Comparison of ENCODE assay signal across 8 cellular contexts in genomic region chr3:52153389-52154096, GRCh38. TPM values are rescaled to one million over a fixed set of nuclear protein-coding genes. Genes with fewer than 3 reads are reported as not detected.
DNase-seq lines count a peak whose midpoint lies in the region; ATAC-seq, FAIRE-seq and TF ChIP-seq lines count a peak whose summit lies in the region.

No MANE protein-coding gene starts in this region.

- H3K9me3 Mint-ChIP-seq in activated CD4-positive, alpha-beta T cell treated with anti-CD3 and anti-CD28 coated beads, Interleukin-2, amount 10 ng/mL, durations not matched to agents 24 days and 14 days = no peaks in the 10 kb centered on the region

- H3K9me1 ChIP-seq in K562 (ENCODE audit: control insufficient read depth, insufficient read depth, low read length) = no peaks in the 10 kb centered on the region

- H3K27ac ChIP-seq in K562 (ENCODE audit: extremely low read depth, low read depth, low read length) (peak overlapping the region; percentile 69), thymus (ENCODE audit: low read depth) (peak overlapping the region; percentile 89)

- peaks cover 24% of the 10 kb centered on the region; the same call in 2 of the 3 replicates for H3K36me3 ChIP-seq in K562 (ENCODE audit: control insufficient read depth, insufficient read depth, low read length)
- peaks cover 5% of the 10 kb centered on the region for H3K36me3 ChIP-seq in thymus (ENCODE audit: control insufficient read depth, insufficient read depth)

- no peak for TF ChIP-seq POLR2A in K562 (conservative IDR thresholded peaks at IDR 0.05)

- intact Hi-C loops in activated CD4-positive, alpha-beta T cell treated with anti-CD3 and anti-CD28 coated beads, Interleukin-2, amount 10 ng/mL, durations not matched to agents 24 days and 14 days (cut with micrococcal nuclease) = loop anchor here (1.0 kb wide), 4 partner anchors 45 to 211 kb away; partner anchors contain the start of genes ALAS1, PARP3 and RPL29
- intact Hi-C loops in K562 (cut with micrococcal nuclease) = loop anchor here (2.0 kb wide), 1 partner anchor 45 kb away; the partner anchor contains the start of gene ALAS1

- peaks cover 10% of the 10 kb centered on the region for H3K36me3 Mint-ChIP-seq in activated CD4-positive, alpha-beta T cell treated with anti-CD3 and anti-CD28 coated beads, Interleukin-2, amount 10 ng/mL, durations not matched to agents 24 days and 14 days (ENCODE audit: low read depth)

- H3K27me3 ChIP-seq in K562 (ENCODE audit: control insufficient read depth in 2 of 2, insufficient read depth in 2 of 2, low read length in 2 of 2) (no peaks in the 10 kb centered on the region), thymus (ENCODE audit: control insufficient read depth, insufficient read depth) (no peaks in the 10 kb centered on the region)

- no peak for TF ChIP-seq EP300 in K562 (IDR thresholded peaks at IDR 0.05; ENCODE audit: low read length)

- H3K4me2 ChIP-seq in K562 (ENCODE audit: insufficient read depth, low read length) = peak overlapping the region; percentile 95

- in situ Hi-C loops in K562 (cut with MboI) = no loop called here

- no TSS peak for BruUV-seq in K562 (replicated peaks; lab: Mats Ljungman, UMichigan)

- 2% methylated on average over 15 of the region's 18 CpGs for WGBS in K562 (ENCODE audit: insufficient coverage, low coverage, missing lambda C conversion rate)
- WGBS in thymus = 33% methylated on average over 18 of the region's 18 CpGs

- TF ChIP-seq RAD21 in K562 (CRISPR knock-in tag; conservative IDR thresholded peaks at IDR 0.05 in 1 of 2, IDR thresholded peaks at IDR 0.05 in 1 of 2) = no peak; a peak in 1 of 4 replicates

- no peaks in the 10 kb centered on the region for H3K27me3 Mint-ChIP-seq in activated CD4-positive, alpha-beta T cell treated with anti-CD3 and anti-CD28 coated beads, Interleukin-2, amount 10 ng/mL, durations not matched to agents 24 days and 14 days

- TF ChIP-seq CTCF in K562 (IDR thresholded peaks at IDR 0.05 in 2 of 3, conservative IDR thresholded peaks at IDR 0.05 in 1 of 3; ENCODE audit: insufficient read depth in 2 of 3, low read depth in 1 of 3, low read length in 3 of 3) = peak; percentile 23 to 31 (median 31); a peak in 3 of 6 replicates

- H2AFZ ChIP-seq in K562 (ENCODE audit: low read depth, low read length) = peak overlapping the region; percentile 94

- peaks cover 20% of the 10 kb centered on the region for H3K4me1 Mint-ChIP-seq in activated CD4-positive, alpha-beta T cell treated with anti-CD3 and anti-CD28 coated beads, Interleukin-2, amount 10 ng/mL, durations not matched to agents 24 days and 14 days

- H3K9ac ChIP-seq in K562 (ENCODE audit: insufficient read depth in 1 of 2, low read depth in 2 of 2, low read length in 2 of 2) = peak overlapping the region; percentile 90 to 96

- peak; percentile 72 for DNase-seq in activated CD4-positive, alpha-beta T cell treated with anti-CD3 and anti-CD28 coated beads, Interleukin-2, amount 10 ng/mL, durations not matched to agents 24 days and 14 days
- DNase-seq in activated CD4-positive, alpha-beta T cell treated with anti-CD3 and anti-CD28 coated beads, Interleukin-2, amount 50 U/mL, for 4 hours = no peak
- peak; percentile 86 for DNase-seq in NCI-H69 (lab: John Stamatoyannopoulos, UW)
- peak; percentile 34 to 61 (median 44) for DNase-seq in K562 (ENCODE audit: extremely low read depth in 1 of 4, low spot score in 3 of 4)
- peak; percentile 58 for DNase-seq in kidney tubule cell (ENCODE audit: low spot score)

- H3K4me3 ChIP-seq in K562 (peak overlapping the region; percentile 95), thymus (ENCODE audit: low read length) (peak overlapping the region; percentile 60)

- H3K4me3 Mint-ChIP-seq in activated CD4-positive, alpha-beta T cell treated with anti-CD3 and anti-CD28 coated beads, Interleukin-2, amount 10 ng/mL, durations not matched to agents 24 days and 14 days = peak overlapping the region; percentile 92

- POLR2A ChIA-PET in K562 (lab: Yijun Ruan, JAX) = interaction anchor here (0.6 to 2.0 kb wide), 9 partner anchors 18 to 172 kb away, joined by 3 to 7 read pairs (median 3); partner anchors contain the start of gene RPL29

- FAIRE-seq in K562 (lab: Jason Lieb, UNC) = peak; percentile 81

- CTCF ChIA-PET in K562 (lab: Yijun Ruan, JAX; ENCODE audit: low intra/inter-chr PET ratio) = interaction anchor here (0.6 kb wide), 1 partner anchor 45 kb away, joined by 3 read pairs; no protein-coding TSS in a partner anchor

- ATAC-seq in HG03060 (IDR thresholded peaks at IDR 0.05; ENCODE audit: low read depth, unreplicated experiment) (peak; percentile 6), K562 (peak; percentile 76), HG03025 (IDR thresholded peaks at IDR 0.05; ENCODE audit: low FRiP score, unreplicated experiment) (no peak)

- peaks cover 10 to 11% of the 10 kb centered on the region in 2 experiments; a peak in 4 of 5 replicates for H3K4me1 ChIP-seq in K562 (replicated peaks in 1 of 2; ENCODE audit: control insufficient read depth in 2 of 2, insufficient read depth in 2 of 2, low read length in 2 of 2)
- H3K4me1 ChIP-seq in thymus (ENCODE audit: control insufficient read depth, insufficient read depth, low read length) = peaks cover 10% of the 10 kb centered on the region

- no peaks in the 10 kb centered on the region for H4K20me1 ChIP-seq in K562 (replicated peaks; ENCODE audit: control insufficient read depth, insufficient read depth, low read length)

- no peaks in the 10 kb centered on the region for H3K9me3 ChIP-seq in K562 (replicated peaks; ENCODE audit: control insufficient read depth, insufficient read depth, low read depth, low read length)
- H3K9me3 ChIP-seq in thymus (ENCODE audit: control insufficient read depth) = no peaks in the 10 kb centered on the region

- H3K79me2 ChIP-seq in K562 (ENCODE audit: control insufficient read depth, insufficient read depth, low read length) = peaks cover 18% of the 10 kb centered on the region

- H3K27ac Mint-ChIP-seq in activated CD4-positive, alpha-beta T cell treated with anti-CD3 and anti-CD28 coated beads, Interleukin-2, amount 10 ng/mL, durations not matched to agents 24 days and 14 days = peak overlapping the region; percentile 97

TF ChIP-seq in K562, 482 proteins besides CTCF, POLR2A, EP300 and RAD21 (continues in another document):
- TF ChIP-seq NFRKB (IDR thresholded peaks at IDR 0.05; ENCODE audit: low read depth) (no peak), SUPT5H (IDR thresholded peaks at IDR 0.05) (no peak), LARP7 (IDR thresholded peaks at IDR 0.05) (no peak), HLTF (IDR thresholded peaks at IDR 0.05) (no peak), BRF1 (IDR thresholded peaks at IDR 0.05; ENCODE audit: borderline replicate concordance, extremely low read depth, insufficient read length) (no peak), RBM15 (IDR thresholded peaks at IDR 0.05; ENCODE audit: insufficient read depth, low read length) (no peak), NUFIP1 (IDR thresholded peaks at IDR 0.05; ENCODE audit: partially characterized antibody) (no peak)

RNA-seq across cellular contexts. Expression of gene POC1A, which starts 0.7 kb away (rescaled TPM):
- 23.2 and 24.1 TPM in 2 replicates for total RNA-seq in activated CD4-positive, alpha-beta T cell treated with anti-CD3 and anti-CD28 coated beads, Interleukin-2, amount 10 ng/mL, durations not matched to agents 24 days and 14 days
- 17.1 and 37.8 TPM in 2 replicates for total RNA-seq in K562 (2011; cell fraction: chromatin; rRNA removed; ENCODE audit: low replicate concordance)
- 20.3 and 28.8 TPM in 2 replicates for total RNA-seq in K562 (2011; cell fraction: nucleolus; rRNA removed)
- 15.6 and 16.6 TPM in 2 replicates for total RNA-seq in K562 (2011; cell fraction: nucleoplasm; rRNA removed)
- total RNA-seq in K562 (2014; rRNA removed) = 16.0 and 19.6 TPM in 2 replicates
- total RNA-seq in K562 (2014; rRNA removed; fragmentation: Illumina TruSeq; extraction: Trizol) = 7.5 and 8.5 TPM in 2 replicates
- 9.5 and 11.3 TPM in 2 replicates for total RNA-seq in K562 (2015; rRNA removed; fragmentation: Illumina TruSeq; extraction: Trizol)
- 15.9 and 17.4 TPM in 2 replicates for total RNA-seq in K562 (2021)
- 15.2 and 16.6 TPM in 2 replicates for polyA plus RNA-seq in K562 (2011; rRNA removed)
- polyA plus RNA-seq in K562 (2011; cell fraction: cytosol; rRNA removed) = 17.6 and 22.5 TPM in 2 replicates
- 16.6 and 21.0 TPM in 2 replicates for polyA plus RNA-seq in K562 (2011; cell fraction: nucleus; rRNA removed)
- polyA plus RNA-seq in K562 (2012) = 15.6 and 25.7 TPM in 2 replicates
- polyA plus RNA-seq in K562 (2014; fragmentation: Illumina TruSeq; extraction: Trizol) = 17.5 and 19.6 TPM in 2 replicates
- 1 to 10 TPM; 7.2 to 9.4 TPM for polyA plus RNA-seq in K562 (2014; fragmentation: Nextera tagmentation; extraction: Ambion mirVana)
- polyA plus RNA-seq in K562 (2014; rRNA removed) = 12.1 and 17.3 TPM in 2 replicates
- 10.6 and 17.7 TPM in 2 replicates for polyA minus RNA-seq in K562 (2011; rRNA and poly(A)+ RNA removed)
- 8.0 and 12.1 TPM in 2 replicates for polyA minus RNA-seq in K562 (2011; cell fraction: cytosol; rRNA and poly(A)+ RNA removed)
- 12.7 and 14.3 TPM in 2 replicates for polyA minus RNA-seq in K562 (2011; cell fraction: nucleus; rRNA and poly(A)+ RNA removed)
- polyA plus RNA-seq in thymus = 2.6 TPM

RNA-seq across cellular contexts. Expression of gene ALAS1, which starts 44.4 kb away (rescaled TPM):
- total RNA-seq in activated CD4-positive, alpha-beta T cell treated with anti-CD3 and anti-CD28 coated beads, Interleukin-2, amount 10 ng/mL, durations not matched to agents 24 days and 14 days = 115 and 118 TPM in 2 replicates
- total RNA-seq in K562 (2011; cell fraction: chromatin; rRNA removed; ENCODE audit: low replicate concordance) = 14.5 and 27.2 TPM in 2 replicates
- total RNA-seq in K562 (2011; cell fraction: nucleolus; rRNA removed) = 14.3 and 26.5 TPM in 2 replicates
- total RNA-seq in K562 (2011; cell fraction: nucleoplasm; rRNA removed) = 13.9 and 14.0 TPM in 2 replicates
- total RNA-seq in K562 (2014; rRNA removed) (21.8 and 27.3 TPM in 2 replicates), K562 (2014; rRNA removed; fragmentation: Illumina TruSeq; extraction: Trizol) (22.7 and 23.8 TPM in 2 replicates), K562 (2015; rRNA removed; fragmentation: Illumina TruSeq; extraction: Trizol) (34.5 and 36.8 TPM in 2 replicates), K562 (2021) (24.3 and 27.6 TPM in 2 replicates)
- polyA plus RNA-seq in K562 (2011; rRNA removed) (30.4 and 34.4 TPM in 2 replicates), K562 (2014; fragmentation: Illumina TruSeq; extraction: Trizol) (39.2 and 41.6 TPM in 2 replicates), K562 (2014; fragmentation: Nextera tagmentation; extraction: Ambion mirVana) (10 to 100 TPM; 37.8 to 49.5 TPM), K562 (2014; rRNA removed) (21.4 and 24.4 TPM in 2 replicates), thymus (22.8 TPM)
- 35.6 and 59.5 TPM in 2 replicates for polyA plus RNA-seq in K562 (2011; cell fraction: cytosol; rRNA removed)
- polyA plus RNA-seq in K562 (2011; cell fraction: nucleus; rRNA removed) = 26.6 and 46.7 TPM in 2 replicates
- 28.0 and 35.8 TPM in 2 replicates for polyA plus RNA-seq in K562 (2012)
- polyA minus RNA-seq in K562 (2011; rRNA and poly(A)+ RNA removed) = 21.4 and 27.1 TPM in 2 replicates
- polyA minus RNA-seq in K562 (2011; cell fraction: cytosol; rRNA and poly(A)+ RNA removed) = 20.3 and 25.5 TPM in 2 replicates
- 9.0 and 9.6 TPM in 2 replicates for polyA minus RNA-seq in K562 (2011; cell fraction: nucleus; rRNA and poly(A)+ RNA removed)

Comparison
In these comparisons a context has a peak if more than half of its experiments do, and no peak if none do; other contexts are left out.
1. DNase-seq: peak in activated CD4-positive, alpha-beta T cell treated with anti-CD3 and anti-CD28 coated beads, Interleukin-2, amount 10 ng/mL, durations not matched to agents 24 days and 14 days (single experiment), NCI-H69 (single experiment), K562 (4 of 4) and kidney tubule cell (single experiment); none in activated CD4-positive, alpha-beta T cell treated with anti-CD3 and anti-CD28 coated beads, Interleukin-2, amount 50 U/mL, for 4 hours (0 of 2).